ENCODE assay signal across 14 cellular contexts in the genomic region with DNA sequence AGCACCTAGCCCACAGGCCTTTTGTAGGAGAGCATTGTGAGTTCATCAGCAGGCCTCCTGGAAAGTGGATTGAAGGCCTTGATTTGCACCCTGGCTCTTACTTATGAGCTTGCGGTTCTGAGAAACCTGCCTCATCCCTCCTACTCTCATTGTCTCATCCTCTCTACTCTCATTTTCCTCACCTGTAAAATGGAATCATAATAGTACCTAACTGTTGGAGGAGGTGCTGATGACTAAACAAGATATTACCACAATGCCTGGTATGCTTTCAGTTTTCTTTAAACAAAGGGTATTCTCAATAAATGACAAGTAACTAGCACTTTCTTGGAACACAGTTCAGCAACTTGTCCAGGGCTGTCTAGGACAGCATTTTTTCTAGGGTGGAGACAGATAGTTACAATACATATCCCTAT.
DNase-seq lines count a peak whose midpoint lies in the region; ATAC-seq and TF ChIP-seq lines count a peak whose summit lies in the region.
"Had no signal": no experiment of that assay in that cellular context is flagged by ENCODE, and none has a peak within 500 bp of the region (broad histone marks: within the 10 kb centered on the region; RNA-seq: fewer than 3 reads in every experiment).

No MANE protein-coding gene starts in this region.

- no peaks in the 10 kb centered on the region for H3K9me3 ChIP-seq in PC-9 (ENCODE audit: insufficient read depth, low read depth)

- no peak overlapping the region for H3K27ac ChIP-seq in PC-9

- H2AFZ ChIP-seq in PC-9: no peak overlapping the region

- intact Hi-C loops in sciatic nerve (cut with DNase I): no loop called here
- intact Hi-C loops in PC-9 (cut with micrococcal nuclease; ENCODE audit: unreplicated experiment): no loop called here

- H3K4me1 Mint-ChIP-seq in activated T-cell treated with anti-CD3 and anti-CD28 coated beads, Interleukin-2, amount 50 U/mL, for 24 hours (ENCODE audit: low read depth): peaks cover 35% of the 10 kb centered on the region

- peaks cover 75% of the 10 kb centered on the region for H3K27me3 ChIP-seq in PC-9 (ENCODE audit: insufficient read depth, low read depth)

- H3K9me2 ChIP-seq in PC-9 (ENCODE audit: insufficient read depth): no peaks in the 10 kb centered on the region

- TF ChIP-seq CTCF in PC-9 (conservative IDR thresholded peaks at IDR 0.05): no peak

- H3F3A ChIP-seq in PC-9 (ENCODE audit: insufficient read depth, low read depth): no peaks in the 10 kb centered on the region

- no peaks in the 10 kb centered on the region for H4K20me1 ChIP-seq in PC-9 (ENCODE audit: insufficient read depth)

- DNase-seq in activated T-cell treated with anti-CD3 and anti-CD28 coated beads, Interleukin-2, amount 50 U/mL, for 24 hours: no peak
- DNase-seq in activated T-cell treated with anti-CD3 and anti-CD28 coated beads for 4 hours (no peak), DMS53 treated with DMSO at 0.1 percent for 48 hours (lab: John Stamatoyannopoulos, UW; ENCODE audit: unreplicated experiment) (no peak), sciatic nerve (ENCODE audit: low spot score) (no peak), PC-9 (no peak)
- DNase-seq in stimulated activated CD4-positive, alpha-beta T cell treated with anti-CD3 and anti-CD28 coated beads, Interleukin-2, amount 100 ng/mL, for 48 hours: peak; percentile 12 to 18
- DNase-seq: aorta, KG1, NCI-H1694 treated with DMSO at 0.1 percent for 48 hours, NCI-H526, T-helper 9 cell had no signal

- ATAC-seq in GM21360 (IDR thresholded peaks at IDR 0.05; ENCODE audit: unreplicated experiment) (peak; percentile 58), HG03520 (IDR thresholded peaks at IDR 0.05; ENCODE audit: unreplicated experiment) (peak; percentile 39), sciatic nerve (no peak)
- ATAC-seq: HCT116 had no signal

- POLR2A ChIA-PET in PC-9 (lab: Charles Lee; ENCODE audit: unreplicated experiment): no interaction called here

- H3K4me1 ChIP-seq in PC-9 (replicated peaks; ENCODE audit: insufficient read depth): no peaks in the 10 kb centered on the region

- CTCF ChIA-PET in PC-9 (lab: Charles Lee): no interaction called here

- BruUV-seq in PC-9 (replicated peaks; lab: Mats Ljungman, UMichigan): no TSS peak

- peaks cover 9% of the 10 kb centered on the region for H3K27me3 Mint-ChIP-seq in activated T-cell treated with anti-CD3 and anti-CD28 coated beads, Interleukin-2, amount 50 U/mL, for 24 hours

- H3K79me2 ChIP-seq in PC-9 (ENCODE audit: low read depth): no peaks in the 10 kb centered on the region

- H3K4me3 Mint-ChIP-seq in activated T-cell treated with anti-CD3 and anti-CD28 coated beads, Interleukin-2, amount 50 U/mL, for 24 hours: no peak overlapping the region

- peak overlapping the region; percentile 72 for H3K27ac Mint-ChIP-seq in activated T-cell treated with anti-CD3 and anti-CD28 coated beads, Interleukin-2, amount 50 U/mL, for 24 hours

- no peaks in the 10 kb centered on the region for H3K9me3 Mint-ChIP-seq in activated T-cell treated with anti-CD3 and anti-CD28 coated beads, Interleukin-2, amount 50 U/mL, for 24 hours

- no peaks in the 10 kb centered on the region for H3K36me3 Mint-ChIP-seq in activated T-cell treated with anti-CD3 and anti-CD28 coated beads, Interleukin-2, amount 50 U/mL, for 24 hours (ENCODE audit: low read depth)

- H3K4me3 ChIP-seq in PC-9: no peak overlapping the region

- no peak overlapping the region for H3K4me2 ChIP-seq in PC-9

- no peaks in the 10 kb centered on the region for H3K36me3 ChIP-seq in PC-9 (ENCODE audit: low read depth)

Comparison
In these comparisons a context has a peak if more than half of its experiments do, and no peak if none do; other contexts are left out.
1. DNase-seq: peak in stimulated activated CD4-positive, alpha-beta T cell treated with anti-CD3 and anti-CD28 coated beads, Interleukin-2, amount 100 ng/mL, for 48 hours (2 of 2); none in activated T-cell treated with anti-CD3 and anti-CD28 coated beads, Interleukin-2, amount 50 U/mL, for 24 hours (single experiment), activated T-cell treated with anti-CD3 and anti-CD28 coated beads for 4 hours (single experiment), DMS53 treated with DMSO at 0.1 percent for 48 hours (single experiment), sciatic nerve (single experiment) and PC-9 (0 of 2).